In the genomic region with DNA sequence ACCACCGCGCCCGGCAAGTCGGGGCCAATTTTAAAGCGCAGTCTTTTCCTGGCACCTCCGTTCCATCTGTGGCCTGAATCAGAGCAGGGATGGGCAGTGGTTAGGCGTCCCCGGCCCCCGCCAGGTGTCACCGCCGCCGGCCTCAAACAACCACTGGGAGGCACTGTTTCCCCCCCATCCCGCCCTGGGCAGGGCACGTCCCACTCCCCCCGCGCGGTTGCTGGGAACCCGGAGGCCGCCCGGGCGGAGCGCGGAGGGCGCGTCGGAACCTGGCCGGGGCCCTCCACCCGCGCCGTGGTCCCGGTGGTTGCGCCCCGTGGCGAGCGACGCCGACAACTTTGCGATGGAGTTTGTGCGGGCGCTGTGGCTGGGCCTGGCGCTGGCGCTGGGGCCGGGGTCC, we compare ENCODE assay signal across 8 cellular contexts. TPM values are rescaled to one million over a fixed set of nuclear protein-coding genes. Genes with fewer than 3 reads are reported as not detected.
DNase-seq lines count a peak whose midpoint lies in the region; ATAC-seq and TF ChIP-seq lines count a peak whose summit lies in the region.

A gene with protein sequence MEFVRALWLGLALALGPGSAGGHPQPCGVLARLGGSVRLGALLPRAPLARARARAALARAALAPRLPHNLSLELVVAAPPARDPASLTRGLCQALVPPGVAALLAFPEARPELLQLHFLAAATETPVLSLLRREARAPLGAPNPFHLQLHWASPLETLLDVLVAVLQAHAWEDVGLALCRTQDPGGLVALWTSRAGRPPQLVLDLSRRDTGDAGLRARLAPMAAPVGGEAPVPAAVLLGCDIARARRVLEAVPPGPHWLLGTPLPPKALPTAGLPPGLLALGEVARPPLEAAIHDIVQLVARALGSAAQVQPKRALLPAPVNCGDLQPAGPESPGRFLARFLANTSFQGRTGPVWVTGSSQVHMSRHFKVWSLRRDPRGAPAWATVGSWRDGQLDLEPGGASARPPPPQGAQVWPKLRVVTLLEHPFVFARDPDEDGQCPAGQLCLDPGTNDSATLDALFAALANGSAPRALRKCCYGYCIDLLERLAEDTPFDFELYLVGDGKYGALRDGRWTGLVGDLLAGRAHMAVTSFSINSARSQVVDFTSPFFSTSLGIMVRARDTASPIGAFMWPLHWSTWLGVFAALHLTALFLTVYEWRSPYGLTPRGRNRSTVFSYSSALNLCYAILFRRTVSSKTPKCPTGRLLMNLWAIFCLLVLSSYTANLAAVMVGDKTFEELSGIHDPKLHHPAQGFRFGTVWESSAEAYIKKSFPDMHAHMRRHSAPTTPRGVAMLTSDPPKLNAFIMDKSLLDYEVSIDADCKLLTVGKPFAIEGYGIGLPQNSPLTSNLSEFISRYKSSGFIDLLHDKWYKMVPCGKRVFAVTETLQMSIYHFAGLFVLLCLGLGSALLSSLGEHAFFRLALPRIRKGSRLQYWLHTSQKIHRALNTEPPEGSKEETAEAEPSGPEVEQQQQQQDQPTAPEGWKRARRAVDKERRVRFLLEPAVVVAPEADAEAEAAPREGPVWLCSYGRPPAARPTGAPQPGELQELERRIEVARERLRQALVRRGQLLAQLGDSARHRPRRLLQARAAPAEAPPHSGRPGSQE (plus strand): TSS at position 325 of the 400 bp plus-strand sequence. CDS start 19 bp downstream, at position 344.

- no peaks in the 10 kb centered on the region for H3K4me1 Mint-ChIP-seq in Caco-2 (ENCODE audit: low read depth, unreplicated experiment)
- peaks cover 23% of the 10 kb centered on the region for H3K4me1 Mint-ChIP-seq in dendritic cell treated with granulocyte-macrophage colony-stimulating factor and Interleukin-4, amounts not matched to agents 40 ng/mL and 50 ng/mL, for 4 days (ENCODE audit: low read depth)

- H3K4me3 Mint-ChIP-seq in Caco-2 (ENCODE audit: unreplicated experiment) = peak within 1 kb of the TSS; percentile 69
- peak within 1 kb of the TSS; percentile 72 for H3K4me3 Mint-ChIP-seq in dendritic cell treated with granulocyte-macrophage colony-stimulating factor and Interleukin-4, amounts not matched to agents 40 ng/mL and 50 ng/mL, for 4 days

- CTCF ChIA-PET in Caco-2 (lab: Charles Lee) = interaction anchor here (0.6 kb wide), 1 partner anchor 77 kb away, joined by 5 read pairs; no protein-coding TSS in a partner anchor

- H3K9me3 ChIP-seq in Caco-2 (no peaks in the 10 kb centered on the region), mucosa of descending colon (no peaks in the 10 kb centered on the region), thoracic aorta (no peaks in the 10 kb centered on the region)

- peak; percentile 47 to 70 for TF ChIP-seq CTCF in Caco-2 (IDR thresholded peaks at IDR 0.05; ENCODE audit: insufficient read depth in 1 of 2, low read depth in 1 of 2, low read length in 1 of 2, severe bottlenecking in 1 of 2, unreplicated experiment in 1 of 2)
- TF ChIP-seq CTCF in mucosa of descending colon (IDR thresholded peaks at IDR 0.05) = peak; percentile 15
- TF ChIP-seq CTCF in thoracic aorta (IDR thresholded peaks at IDR 0.05) = peak; percentile 32

- peak within 1 kb of the TSS; percentile 30 for H3K4me3 ChIP-seq in Caco-2 (ENCODE audit: low read depth, low read length)
- no peak within 1 kb of the TSS for H3K4me3 ChIP-seq in mucosa of descending colon
- peak within 1 kb of the TSS; percentile 37 for H3K4me3 ChIP-seq in thoracic aorta

- DNase-seq in Caco-2 (peak; percentile 73 to 75), KG1 (lab: John Stamatoyannopoulos, UW) (peak; percentile 15), mucosa of descending colon (peak; percentile 66 to 81 (median 70)), thoracic aorta (ENCODE audit: low spot score) (no peak), NCI-H510A treated with DMSO at 0.1 percent for 48 hours (lab: John Stamatoyannopoulos, UW) (no peak)
- DNase-seq in activated CD4-positive, alpha-beta T cell treated with anti-CD3 and anti-CD28 coated beads for 48 hours = peak; percentile 83

- H3K27ac ChIP-seq in thoracic aorta = no peak within 1 kb of the TSS

- POLR2A ChIA-PET in Caco-2 (lab: Charles Lee) = no interaction called here

- intact Hi-C loops in Caco-2 (cut with micrococcal nuclease; ENCODE audit: unreplicated experiment) (loop anchor here (2.0 kb wide), 1 partner anchor 143 kb away; no protein-coding TSS in a partner anchor), mucosa of descending colon (cut with DNase I, micrococcal nuclease) (no loop called here)
- intact Hi-C loops in dendritic cell treated with granulocyte-macrophage colony-stimulating factor and Interleukin-4, amounts not matched to agents 40 ng/mL and 50 ng/mL, for 4 days (cut with micrococcal nuclease) = no loop called here

- BruUV-seq in Caco-2 (replicated peaks; lab: Mats Ljungman, UMichigan) = no TSS peak

- peaks cover 46% of the 10 kb centered on the region for H3K36me3 Mint-ChIP-seq in Caco-2 (ENCODE audit: insufficient read depth, unreplicated experiment)
- H3K36me3 Mint-ChIP-seq in dendritic cell treated with granulocyte-macrophage colony-stimulating factor and Interleukin-4, amounts not matched to agents 40 ng/mL and 50 ng/mL, for 4 days (ENCODE audit: low read depth) = no peaks in the 10 kb centered on the region

- H3K27me3 ChIP-seq in Caco-2 (replicated peaks; ENCODE audit: control insufficient read depth, insufficient read depth, low read length) = peaks cover 2% of the 10 kb centered on the region; the same call in 1 of the 2 replicates
- H3K27me3 ChIP-seq in thoracic aorta (replicated peaks; ENCODE audit: insufficient read depth) = peaks cover 7% of the 10 kb centered on the region

- no peak within 1 kb of the TSS for H3K27ac Mint-ChIP-seq in Caco-2 (ENCODE audit: unreplicated experiment)
- peak within 1 kb of the TSS; percentile 42 for H3K27ac Mint-ChIP-seq in dendritic cell treated with granulocyte-macrophage colony-stimulating factor and Interleukin-4, amounts not matched to agents 40 ng/mL and 50 ng/mL, for 4 days

- no peaks in the 10 kb centered on the region for H3K9me3 Mint-ChIP-seq in Caco-2 (ENCODE audit: unreplicated experiment)
- H3K9me3 Mint-ChIP-seq in dendritic cell treated with granulocyte-macrophage colony-stimulating factor and Interleukin-4, amounts not matched to agents 40 ng/mL and 50 ng/mL, for 4 days = no peaks in the 10 kb centered on the region

- peaks cover under 1% of the 10 kb centered on the region; the same call in 1 of the 2 replicates for H3K36me3 ChIP-seq in Caco-2 (ENCODE audit: control insufficient read depth, insufficient read depth, low read length)
- H3K36me3 ChIP-seq in mucosa of descending colon (ENCODE audit: low read depth) = no peaks in the 10 kb centered on the region
- H3K36me3 ChIP-seq in thoracic aorta = no peaks in the 10 kb centered on the region

- H3K27me3 Mint-ChIP-seq in Caco-2 (ENCODE audit: insufficient read depth, unreplicated experiment) = peaks cover 15% of the 10 kb centered on the region
- peaks cover 78% of the 10 kb centered on the region for H3K27me3 Mint-ChIP-seq in dendritic cell treated with granulocyte-macrophage colony-stimulating factor and Interleukin-4, amounts not matched to agents 40 ng/mL and 50 ng/mL, for 4 days

- H3K4me1 ChIP-seq in Caco-2 (peaks cover 23% of the 10 kb centered on the region), mucosa of descending colon (ENCODE audit: low read depth) (peaks cover 15% of the 10 kb centered on the region), thoracic aorta (ENCODE audit: control insufficient read depth in 1 of 2, low read depth in 2 of 2) (peaks cover 0 to 3% of the 10 kb centered on the region in 2 donors)

- ATAC-seq in mucosa of descending colon (peak; percentile 62), thoracic aorta (ENCODE audit: insufficient number of reproducible peaks, low FRiP score, low read depth) (no peak), HG02763 (IDR thresholded peaks at IDR 0.05; ENCODE audit: unreplicated experiment) (no peak)

RNA-seq across cellular contexts. Expression of the gene that starts here (rescaled TPM):
- total RNA-seq in Caco-2 (2022) = 0.41 and 0.49 TPM in 2 replicates
- not detected for total RNA-seq in mucosa of descending colon
- total RNA-seq in thoracic aorta = under 1 TPM in 1 of 2 donors, not detected in 1; 0.14 TPM

Comparison
In these comparisons a context has a peak if more than half of its experiments do, and no peak if none do; other contexts are left out.
1. Peak in DNase-seq and H3K4me3 ChIP-seq in Caco-2; RNA of the gene not detected or under 1 TPM.
2. Peak in DNase-seq and ATAC-seq in mucosa of descending colon; RNA of the gene not detected or under 1 TPM.
3. DNase-seq: peak in KG1 (single experiment) and activated CD4-positive, alpha-beta T cell treated with anti-CD3 and anti-CD28 coated beads for 48 hours (single experiment); none in thoracic aorta (single experiment) and NCI-H510A treated with DMSO at 0.1 percent for 48 hours (single experiment).
4. Peak in every context shown above with its lines, with median percentiles within 50 percentile points of each other: CTCF ChIP-seq.